18 cellular contexts compared by ENCODE assay signal in the genomic region with DNA sequence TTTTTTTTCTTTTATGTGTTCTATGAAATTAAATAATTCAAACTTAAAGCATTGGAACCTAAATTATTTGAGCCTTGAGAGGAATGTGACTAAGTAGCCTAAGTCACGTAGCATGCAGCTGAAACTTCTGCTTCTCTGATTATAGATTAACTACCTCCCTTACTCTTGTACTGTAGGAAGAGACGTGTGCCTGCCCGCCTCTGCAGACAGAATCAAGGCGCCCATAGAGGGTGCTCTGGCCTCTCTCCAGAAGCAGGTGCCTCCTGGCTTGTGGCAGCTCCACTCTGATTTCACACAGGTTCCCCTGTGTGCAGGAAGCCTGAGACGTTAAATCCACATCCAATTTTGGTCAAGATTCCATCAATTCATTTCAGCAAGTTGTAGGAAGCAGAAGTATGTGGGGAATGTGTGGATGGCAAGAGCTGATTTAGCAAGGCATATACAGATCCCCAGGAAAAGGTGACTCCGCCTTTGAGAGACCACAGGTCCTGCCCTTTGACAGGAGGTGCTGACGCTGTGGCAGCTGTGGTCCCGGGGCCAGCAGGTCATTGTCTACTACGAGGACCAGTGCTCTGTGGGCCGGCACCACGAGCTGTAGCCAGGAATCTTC.
DNase-seq lines count a peak whose midpoint lies in the region; ATAC-seq and TF ChIP-seq lines count a peak whose summit lies in the region.
"Had no signal": no experiment of that assay in that cellular context is flagged by ENCODE, and none has a peak within 500 bp of the region (broad histone marks: within the 10 kb centered on the region; RNA-seq: fewer than 3 reads in every experiment).

No MANE protein-coding gene starts in this region.

- no peaks in the 10 kb centered on the region for H3K27me3 ChIP-seq in H7 (ENCODE audit: control insufficient read depth, insufficient read depth, low read length)
- H3K27me3 ChIP-seq in MM.1S (replicated peaks; ENCODE audit: insufficient read depth, low read length): no peaks in the 10 kb centered on the region
- H3K27me3 ChIP-seq: BLaER1, tibial artery had no signal

- no peaks in the 10 kb centered on the region for H3F3A ChIP-seq in MM.1S (ENCODE audit: insufficient read depth, low read length)

- no peak overlapping the region for H3K4me3 ChIP-seq in H7 (ENCODE audit: insufficient read depth, low read depth, low read length)
- no peak overlapping the region for H3K4me3 ChIP-seq in MM.1S (ENCODE audit: low read length)
- H3K4me3 ChIP-seq: BLaER1, tibial artery had no signal

- no peak overlapping the region for H2AFZ ChIP-seq in MM.1S (ENCODE audit: low read length)

- H3K27ac Mint-ChIP-seq in progenitor cell of endocrine pancreas: peak overlapping the region; percentile 73
- H3K27ac Mint-ChIP-seq in activated naive CD4-positive, alpha-beta T cell treated with anti-CD3 and anti-CD28 coated beads, Interleukin-2, amount 50 U/mL, for 72 hours: no peak overlapping the region
- H3K27ac Mint-ChIP-seq: activated CD4-positive, alpha-beta memory T cell treated with anti-CD3 and anti-CD28 coated beads for 36 hours had no signal

- DNase-seq in H7: peak; percentile 12
- DNase-seq in OCI-M1 (lab: John Stamatoyannopoulos, UW): peak; percentile 24
- DNase-seq in glomerular visceral epithelial cell (ENCODE audit: extremely low spot score): peak; percentile 68
- DNase-seq in progenitor cell of endocrine pancreas (ENCODE audit: low spot score, unreplicated experiment): no peak
- no peak for DNase-seq in NCI-H1092 (lab: John Stamatoyannopoulos, UW)
- DNase-seq in activated naive CD4-positive, alpha-beta T cell treated with anti-CD3 and anti-CD28 coated beads, Interleukin-2, amount 50 U/mL, for 72 hours (ENCODE audit: low spot score in 2 of 2): no peak
- DNase-seq in MM.1S: no peak
- DNase-seq: activated CD4-positive, alpha-beta memory T cell treated with anti-CD3 and anti-CD28 coated beads for 36 hours; activated T-cell treated with anti-CD3 and anti-CD28 coated beads, Interleukin-2, amount 50 U/mL, for 4 hours; central memory CD4-positive, alpha-beta T cell; DMS 273 treated with DMSO at 0.1 percent for 48 hours; NCI-H2029; NCI-H748 treated with DMSO at 0.1 percent for 48 hours; occipital lobe; SIG-M5; tibial artery had no signal

- no peak for ATAC-seq in GM21390 (IDR thresholded peaks at IDR 0.05; ENCODE audit: unreplicated experiment)
- no peak for ATAC-seq in activated naive CD4-positive, alpha-beta T cell treated with anti-CD3 and anti-CD28 coated beads, Interleukin-2, amount 50 U/mL, for 72 hours
- ATAC-seq: activated T-cell treated with anti-CD3 and anti-CD28 coated beads, Interleukin-2, amount 50 U/mL, for 4 hours had no signal

- H3K36me3 ChIP-seq in H7 (replicated peaks; ENCODE audit: control insufficient read depth, insufficient read depth, low read length): no peaks in the 10 kb centered on the region
- no peaks in the 10 kb centered on the region for H3K36me3 ChIP-seq in MM.1S (replicated peaks; ENCODE audit: insufficient read depth, low read length)
- H3K36me3 ChIP-seq: BLaER1, tibial artery had no signal

- H3K9me3 Mint-ChIP-seq in progenitor cell of endocrine pancreas (ENCODE audit: low read depth): peaks cover 2% of the 10 kb centered on the region
- H3K9me3 Mint-ChIP-seq in activated naive CD4-positive, alpha-beta T cell treated with anti-CD3 and anti-CD28 coated beads, Interleukin-2, amount 50 U/mL, for 72 hours: peaks cover 11 to 27% of the 10 kb centered on the region in 2 donors

- TF ChIP-seq CTCF in progenitor cell of endocrine pancreas (IDR thresholded peaks at IDR 0.05; ENCODE audit: unreplicated experiment) (peak; percentile 35), MM.1S (IDR thresholded peaks at IDR 0.05; ENCODE audit: low read length) (no peak)

- peaks cover 17% of the 10 kb centered on the region for H3K4me1 Mint-ChIP-seq in progenitor cell of endocrine pancreas (ENCODE audit: low read depth)

- H3K4me2 ChIP-seq in MM.1S (ENCODE audit: low read depth, low read length): no peak overlapping the region
- H3K4me2 ChIP-seq: BLaER1 had no signal

- H3K79me2 ChIP-seq in MM.1S (ENCODE audit: low read length): no peaks in the 10 kb centered on the region

- no peaks in the 10 kb centered on the region for H3K9me2 ChIP-seq in MM.1S (replicated peaks; ENCODE audit: insufficient read depth, low read length)

- no peak overlapping the region for H3K9ac ChIP-seq in MM.1S (ENCODE audit: low read length)
- H3K9ac ChIP-seq: BLaER1 had no signal

- no peaks in the 10 kb centered on the region for H3K9me3 ChIP-seq in MM.1S (replicated peaks; ENCODE audit: insufficient read depth, low read length)
- H3K9me3 ChIP-seq: BLaER1, tibial artery had no signal

- no peaks in the 10 kb centered on the region for H3K36me3 Mint-ChIP-seq in progenitor cell of endocrine pancreas (ENCODE audit: insufficient read depth)
- peaks cover 6 to 12% of the 10 kb centered on the region in 2 donors for H3K36me3 Mint-ChIP-seq in activated naive CD4-positive, alpha-beta T cell treated with anti-CD3 and anti-CD28 coated beads, Interleukin-2, amount 50 U/mL, for 72 hours
- H3K36me3 Mint-ChIP-seq: activated CD4-positive, alpha-beta memory T cell treated with anti-CD3 and anti-CD28 coated beads for 36 hours had no signal

- H3K27me3 Mint-ChIP-seq in progenitor cell of endocrine pancreas: no peaks in the 10 kb centered on the region
- H3K27me3 Mint-ChIP-seq: activated CD4-positive, alpha-beta memory T cell treated with anti-CD3 and anti-CD28 coated beads for 36 hours had no signal

- H3K27ac ChIP-seq in MM.1S (ENCODE audit: low read length): no peak overlapping the region
- H3K27ac ChIP-seq: BLaER1, tibial artery had no signal

- no peaks in the 10 kb centered on the region for H4K20me1 ChIP-seq in MM.1S (ENCODE audit: insufficient read depth, low read length)
- H4K20me1 ChIP-seq: BLaER1 had no signal

- no peak overlapping the region for H3K4me3 Mint-ChIP-seq in progenitor cell of endocrine pancreas (ENCODE audit: low read depth)
- H3K4me3 Mint-ChIP-seq: activated CD4-positive, alpha-beta memory T cell treated with anti-CD3 and anti-CD28 coated beads for 36 hours; activated T-cell treated with anti-CD3 and anti-CD28 coated beads, Interleukin-2, amount 50 U/mL, for 4 hours had no signal

- no peaks in the 10 kb centered on the region for H3K4me1 ChIP-seq in MM.1S (ENCODE audit: low read length)
- H3K4me1 ChIP-seq: BLaER1, tibial artery had no signal

Comparison
In these comparisons a context has a peak if more than half of its experiments do, and no peak if none do; other contexts are left out.
1. DNase-seq: peak in H7 (single experiment), OCI-M1 (single experiment) and glomerular visceral epithelial cell (single experiment); none in progenitor cell of endocrine pancreas (single experiment), NCI-H1092 (single experiment), activated naive CD4-positive, alpha-beta T cell treated with anti-CD3 and anti-CD28 coated beads, Interleukin-2, amount 50 U/mL, for 72 hours (0 of 2) and MM.1S (single experiment).